ENCODE assay signal across 8 cellular contexts in the genomic region with DNA sequence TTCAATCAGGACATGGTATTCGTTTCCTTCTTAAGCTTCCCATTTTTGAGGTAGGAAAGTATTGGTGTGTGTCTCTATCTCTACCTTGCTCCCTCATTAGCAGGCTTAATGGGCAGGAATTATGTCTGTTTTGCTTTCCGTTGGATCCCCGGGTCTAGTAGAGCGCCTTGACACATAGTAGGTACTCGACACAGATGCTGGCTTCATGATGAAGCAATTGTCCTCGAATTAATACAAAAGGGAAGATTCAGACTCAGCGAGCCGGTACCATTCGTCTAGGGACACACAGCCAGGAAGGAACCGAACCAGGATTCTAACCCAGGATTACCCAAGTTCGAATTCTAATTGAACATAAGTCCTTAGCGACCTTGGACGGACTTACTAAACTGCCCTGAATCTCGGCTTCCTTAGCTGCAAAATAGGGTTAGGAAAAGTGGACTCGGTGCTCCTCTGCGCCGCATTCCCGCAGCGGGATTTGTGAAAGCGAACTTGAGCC. TPM values are rescaled to one million over a fixed set of nuclear protein-coding genes. Genes with fewer than 3 reads are reported as not detected.
DNase-seq lines count a peak whose midpoint lies in the region; ATAC-seq and TF ChIP-seq lines count a peak whose summit lies in the region.

No MANE protein-coding gene starts in this region.

- H3K36me3 Mint-ChIP-seq in endodermal cell (ENCODE audit: low read depth), result peaks cover 35% of the 10 kb centered on the region

- peak; percentile 45 for DNase-seq in NCI-H510A treated with DMSO at 0.1 percent for 48 hours (lab: John Stamatoyannopoulos, UW)
- DNase-seq in NCI-H510A (lab: John Stamatoyannopoulos, UW), result no peak
- no peak for DNase-seq in OCI-LY7 (ENCODE audit: low spot score)
- no peak for DNase-seq in endodermal cell
- no peak for DNase-seq in T1000 (lab: John Stamatoyannopoulos, UW)

- H3K27me3 ChIP-seq in endodermal cell (ENCODE audit: control insufficient read depth, insufficient read depth, low read length, poor library complexity, severe bottlenecking) (no peaks in the 10 kb centered on the region), neutrophil (no peaks in the 10 kb centered on the region)

- H3K4me1 ChIP-seq in OCI-LY7 (ENCODE audit: insufficient read depth, low read length, poor library complexity, severe bottlenecking) (peaks cover 59% of the 10 kb centered on the region), endodermal cell (ENCODE audit: control insufficient read depth, insufficient read depth, low read length) (no peaks in the 10 kb centered on the region), neutrophil (ENCODE audit: control insufficient read depth in 1 of 2, insufficient read depth in 1 of 2, low read depth in 1 of 2, low read length in 1 of 2) (peaks cover 35 to 36% of the 10 kb centered on the region in 2 experiments)

- intact Hi-C loops in OCI-LY7 (cut with micrococcal nuclease; ENCODE audit: unreplicated experiment), result loop anchor here (1.0 to 5.0 kb wide), 6 partner anchors 21 to 531 kb away; a partner anchor contains a TSS

- H3K27me3 Mint-ChIP-seq in endodermal cell (ENCODE audit: insufficient read depth), result no peaks in the 10 kb centered on the region

- H3K79me2 ChIP-seq in OCI-LY7 (ENCODE audit: insufficient read depth, low read depth, low read length), result peaks cover 74% of the 10 kb centered on the region

- H3K4me3 ChIP-seq in OCI-LY7 (ENCODE audit: low read depth, low read length, poor library complexity, severe bottlenecking), result peak overlapping the region; percentile 79
- peak overlapping the region; percentile 94 for H3K4me3 ChIP-seq in endodermal cell (ENCODE audit: low read length)
- H3K4me3 ChIP-seq in neutrophil (ENCODE audit: low read depth in 1 of 2, low read length in 1 of 2), result peak overlapping the region; percentile 71 to 88

- H3K4me2 ChIP-seq in OCI-LY7 (ENCODE audit: low read length), result peak overlapping the region; percentile 85

- TF ChIP-seq CTCF in OCI-LY7 (conservative IDR thresholded peaks at IDR 0.05; ENCODE audit: low read length) (no peak), endodermal cell (conservative IDR thresholded peaks at IDR 0.05) (no peak), neutrophil (IDR thresholded peaks at IDR 0.05) (no peak)

- H3K9ac ChIP-seq in endodermal cell (ENCODE audit: extremely low read depth, low read length, poor library complexity, severe bottlenecking), result peak overlapping the region; percentile 98

- H2AFZ ChIP-seq in OCI-LY7 (ENCODE audit: low read length), result peak overlapping the region; percentile 59

- 1% methylated on average over 10 to 20 of the region's 20 CpGs for WGBS in endodermal cell (ENCODE audit: insufficient coverage in 1 of 2, insufficient read length in 1 of 2), 2 experiments

- no peaks in the 10 kb centered on the region for H3K9me3 Mint-ChIP-seq in endodermal cell

- no peaks in the 10 kb centered on the region for H3K9me2 ChIP-seq in OCI-LY7 (ENCODE audit: insufficient read depth, low read length)

- H3K27ac Mint-ChIP-seq in endodermal cell, result peak overlapping the region; percentile 100

- CTCF ChIA-PET in OCI-LY7 (lab: Charles Lee; ENCODE audit: unreplicated experiment), result interaction anchor here (0.6 to 1.2 kb wide), 2 partner anchors 56 to 59 kb away, joined by 3 read pairs; no protein-coding TSS in a partner anchor

- TSS peak; percentile 40 for BruUV-seq in OCI-LY7 (replicated peaks; lab: Mats Ljungman, UMichigan)

- H3K36me3 ChIP-seq in OCI-LY7 (ENCODE audit: insufficient read depth, low read length) (peaks cover 51% of the 10 kb centered on the region), endodermal cell (ENCODE audit: control insufficient read depth, insufficient read depth, low read length) (peaks cover 43% of the 10 kb centered on the region), neutrophil (peaks cover 27% of the 10 kb centered on the region)

- H3K4me1 Mint-ChIP-seq in endodermal cell, result peaks cover 15% of the 10 kb centered on the region

- POLR2A ChIA-PET in OCI-LY7 (lab: Charles Lee), result interaction anchor here (0.7 to 15.0 kb wide), 6 partner anchors 10 to 214 kb away, joined by 3 to 309 read pairs (median 4); a partner anchor contains a TSS

- ATAC-seq in GM21423 (IDR thresholded peaks at IDR 0.05; ENCODE audit: unreplicated experiment) (no peak), GM18502 (IDR thresholded peaks at IDR 0.05; ENCODE audit: poor library complexity, unreplicated experiment) (no peak)

- H3K4me3 Mint-ChIP-seq in endodermal cell, result peak overlapping the region; percentile 94

- H3K27ac ChIP-seq in OCI-LY7 (ENCODE audit: low read depth, low read length, poor library complexity, severe bottlenecking), result peak overlapping the region; percentile 82
- peak overlapping the region; percentile 98 for H3K27ac ChIP-seq in endodermal cell (ENCODE audit: low read depth, low read length)
- peak overlapping the region; percentile 92 for H3K27ac ChIP-seq in neutrophil

- H3K9me3 ChIP-seq in OCI-LY7 (ENCODE audit: low read length) (no peaks in the 10 kb centered on the region), endodermal cell (ENCODE audit: control insufficient read depth, low read length) (no peaks in the 10 kb centered on the region), neutrophil (no peaks in the 10 kb centered on the region)

- H4K20me1 ChIP-seq in OCI-LY7 (ENCODE audit: insufficient read depth, low read length), result peaks cover 5% of the 10 kb centered on the region; the same call in 1 of the 2 replicates

RNA-seq across cellular contexts. Expression of a gene that starts 0.5 kb away (rescaled TPM):
- 137 and 146 TPM in 2 replicates for total RNA-seq in OCI-LY7 (2014; rRNA removed; shearing (Covaris generic))
- total RNA-seq in OCI-LY7 (2022) (123 and 130 TPM in 2 replicates), endodermal cell (10 to 100 TPM; 63.1 to 66.0 TPM)
- polyA plus RNA-seq in endodermal cell (2013, experiment 1 of 2), result 92.4 TPM
- 96.3 TPM for polyA plus RNA-seq in endodermal cell (2013, experiment 2 of 2)

RNA-seq across cellular contexts. Expression of a gene that starts 0.9 kb away (rescaled TPM):
- 211 and 238 TPM in 2 replicates for total RNA-seq in OCI-LY7 (2014; rRNA removed; shearing (Covaris generic))
- total RNA-seq in OCI-LY7 (2022), result 130 and 143 TPM in 2 replicates
- total RNA-seq in endodermal cell, result 10 to 100 TPM; 83.5 to 86.2 TPM
- polyA plus RNA-seq in endodermal cell (2013, experiment 1 of 2), result 57.5 TPM
- 50.7 TPM for polyA plus RNA-seq in endodermal cell (2013, experiment 2 of 2)

RNA-seq across cellular contexts. Expression of a gene that starts 36.0 kb away (rescaled TPM):
- not detected in 2 replicates for total RNA-seq in OCI-LY7 (2014; rRNA removed; shearing (Covaris generic))
- total RNA-seq in OCI-LY7 (2022) (not detected in 2 replicates), endodermal cell (under 1 TPM; 0.11 to 0.15 TPM)
- polyA plus RNA-seq in endodermal cell (2013, experiment 1 of 2), result 4.3 TPM
- 4.3 TPM for polyA plus RNA-seq in endodermal cell (2013, experiment 2 of 2)

RNA-seq across cellular contexts. Expression of a gene that starts 46.8 kb away (rescaled TPM):
- total RNA-seq in OCI-LY7 (2014; rRNA removed; shearing (Covaris generic)), result 8.4 and 13.1 TPM in 2 replicates
- total RNA-seq in OCI-LY7 (2022) (9.0 and 9.9 TPM in 2 replicates), endodermal cell (1 to 10 TPM; 6.2 to 6.8 TPM)
- polyA plus RNA-seq in endodermal cell (2013, experiment 1 of 2), result 5.3 TPM
- polyA plus RNA-seq in endodermal cell (2013, experiment 2 of 2), result 4.9 TPM
